In the genomic region with DNA sequence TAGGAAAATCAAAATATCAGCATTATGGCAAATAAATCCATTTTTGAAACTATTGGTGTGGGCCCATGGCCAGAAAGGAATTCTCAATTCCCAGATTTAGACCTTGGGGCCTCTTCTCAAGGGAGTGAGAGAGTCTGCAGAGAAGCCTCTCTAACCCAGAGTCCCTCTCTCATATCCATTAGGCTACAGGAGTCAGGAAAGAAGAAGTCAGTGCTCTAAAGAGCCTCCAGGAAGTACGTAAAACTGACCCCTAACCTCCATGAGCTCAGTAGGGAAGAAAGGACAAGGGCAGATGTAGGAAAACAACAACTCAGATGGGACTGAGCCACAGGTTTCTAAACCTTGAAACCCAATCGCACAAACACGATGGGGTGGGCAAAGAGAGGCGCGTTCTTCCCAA, we compare ENCODE assay signal across 18 cellular contexts.
"Had no signal": no experiment of that assay in that cellular context is flagged by ENCODE, and none has a peak within 500 bp of the region (broad histone marks: within the 10 kb centered on the region; RNA-seq: fewer than 3 reads in every experiment).

No MANE protein-coding gene starts in this region.

- H3K9me3 ChIP-seq: breast epithelium, colonic mucosa, pancreas had no signal

- H3K36me3 ChIP-seq: breast epithelium, colonic mucosa, pancreas had no signal

- H3K27me3 ChIP-seq: breast epithelium, colonic mucosa, dorsolateral prefrontal cortex, pancreas had no signal

- ATAC-seq: activated T-cell treated with anti-CD3 and anti-CD28 coated beads, Interleukin-2, amount 50 U/mL, for 4 hours; effector memory CD8-positive, alpha-beta T cell; esophagus mucosa; left lobe of liver; natural killer cell; pancreas; stimulated activated naive CD8-positive, alpha-beta T cell treated with anti-CD3 and anti-CD28 coated beads, Interleukin-15, amount 100 ng/mL, for 72 hours; T-helper 17 cell had no signal

- H3K27ac ChIP-seq: colonic mucosa, dorsolateral prefrontal cortex, pancreas had no signal

- H3K4me3 ChIP-seq: breast epithelium, colonic mucosa, dorsolateral prefrontal cortex, pancreas had no signal

- DNase-seq: activated CD4-positive, alpha-beta T cell treated with anti-CD3 and anti-CD28 coated beads for 4 hours; activated CD4-positive, alpha-beta T cell treated with anti-CD3 and anti-CD28 coated beads, Interleukin-2, amount 50 U/mL, for 48 hours; activated CD4-positive, CD25-positive, alpha-beta regulatory T cell; activated CD8-positive, alpha-beta memory T cell treated with anti-CD3 and anti-CD28 coated beads, Interleukin-2, amount 50 U/mL, for 48 hours; activated naive CD4-positive, alpha-beta T cell; activated T-cell treated with anti-CD3 and anti-CD28 coated beads, Interleukin-2, amount 50 U/mL, for 4 hours; colonic mucosa; dorsolateral prefrontal cortex; effector memory CD8-positive, alpha-beta T cell; head of caudate nucleus; natural killer cell; pancreas; stimulated activated CD4-positive, alpha-beta T cell treated with anti-CD3 and anti-CD28 coated beads, Interleukin-4, amount 100 ng/mL, for 4 hours; stimulated activated naive CD8-positive, alpha-beta T cell treated with anti-CD3 and anti-CD28 coated beads, Interleukin-15, amount 100 ng/mL, for 72 hours; T-helper 17 cell had no signal

- H3K4me1 ChIP-seq: breast epithelium, colonic mucosa, pancreas had no signal
